Comparison of ENCODE assay signal across 13 cellular contexts in genomic region chr14:53714495-53715389, GRCh38.
DNase-seq lines count a peak whose midpoint lies in the region; ATAC-seq and TF ChIP-seq lines count a peak whose summit lies in the region.
"Had no signal": no experiment of that assay in that cellular context is flagged by ENCODE, and none has a peak within 500 bp of the region (broad histone marks: within the 10 kb centered on the region; RNA-seq: fewer than 3 reads in every experiment).

No MANE protein-coding gene starts in this region.

- no peak overlapping the region for H3K4me3 Mint-ChIP-seq in H9
- no peak overlapping the region for H3K4me3 Mint-ChIP-seq in CD8-positive, alpha-beta T cell
- H3K4me3 Mint-ChIP-seq: B cell; naive thymus-derived CD4-positive, alpha-beta T cell had no signal

- no peak for TF ChIP-seq CTCF in H9 (conservative IDR thresholded peaks at IDR 0.05)
- no peak for TF ChIP-seq CTCF in coronary artery (IDR thresholded peaks at IDR 0.05)
- TF ChIP-seq CTCF in RWPE1 (conservative IDR thresholded peaks at IDR 0.05; ENCODE audit: low read depth), result no peak
- no peak for TF ChIP-seq CTCF in CD8-positive, alpha-beta T cell (IDR thresholded peaks at IDR 0.05)

- no peak overlapping the region for H3T11ph ChIP-seq in H9 (ENCODE audit: low read length)

- H3K9ac ChIP-seq in H9 (ENCODE audit: extremely low read depth, insufficient read length, low read length) (no peak overlapping the region), skeletal muscle satellite cell (ENCODE audit: low read depth, low read length) (no peak overlapping the region)

- DNase-seq in H9 (no peak), coronary artery (ENCODE audit: low spot score) (no peak), left kidney (ENCODE audit: low read depth, low spot score) (peak; percentile 46), NOMO-1 (lab: John Stamatoyannopoulos, UW; ENCODE audit: unreplicated experiment in 2 of 2) (no peak), RWPE1 (ENCODE audit: low spot score) (no peak)
- no peak for DNase-seq in CD8-positive, alpha-beta T cell
- DNase-seq in stimulated activated CD4-positive, alpha-beta T cell treated with anti-CD3 and anti-CD28 coated beads, Interleukin-15, amount 100 ng/mL, for 24 hours, result no peak
- DNase-seq: DND-41; naive thymus-derived CD4-positive, alpha-beta T cell; NCI-H1417 treated with DMSO at 0.1 percent for 48 hours; NCI-H82 had no signal

- H3K27me3 Mint-ChIP-seq in H9 (ENCODE audit: low read depth), result no peaks in the 10 kb centered on the region
- no peaks in the 10 kb centered on the region for H3K27me3 Mint-ChIP-seq in CD8-positive, alpha-beta T cell (ENCODE audit: low read depth)
- H3K27me3 Mint-ChIP-seq: naive thymus-derived CD4-positive, alpha-beta T cell had no signal

- H3K4me2 ChIP-seq in H9 (ENCODE audit: insufficient read depth, insufficient read length, low read length) (no peak overlapping the region), skeletal muscle satellite cell (ENCODE audit: low read length) (peak overlapping the region; percentile 65)

- H3K4me1 Mint-ChIP-seq in H9, result peaks cover 7 to 9% of the 10 kb centered on the region in 2 experiments
- no peaks in the 10 kb centered on the region for H3K4me1 Mint-ChIP-seq in CD8-positive, alpha-beta T cell (ENCODE audit: low read depth)
- H3K4me1 Mint-ChIP-seq: B cell; naive thymus-derived CD4-positive, alpha-beta T cell had no signal

- H3K9me3 ChIP-seq in H9 (ENCODE audit: control insufficient read depth, low read depth, low read length), result no peaks in the 10 kb centered on the region
- no peaks in the 10 kb centered on the region for H3K9me3 ChIP-seq in skeletal muscle satellite cell (replicated peaks; ENCODE audit: low read length)
- H3K9me3 ChIP-seq in CD8-positive, alpha-beta T cell (ENCODE audit: low read length), result no peaks in the 10 kb centered on the region

- intact Hi-C loops in CD8-positive, alpha-beta T cell (cut with DNase I, micrococcal nuclease), result no loop called here

- H3K23me2 ChIP-seq in H9 (ENCODE audit: insufficient read length, low read depth, low read length, poor library complexity, severe bottlenecking), result no peaks in the 10 kb centered on the region

- no peak overlapping the region for H4K8ac ChIP-seq in H9 (replicated peaks; ENCODE audit: insufficient read length, low read depth, low read length)

- H3K14ac ChIP-seq in H9 (ENCODE audit: insufficient read depth, low read length), result no peak overlapping the region

- H3K4ac ChIP-seq in H9 (ENCODE audit: low read depth, low read length), result no peak overlapping the region

- no peak overlapping the region for H3K18ac ChIP-seq in H9 (ENCODE audit: insufficient read length, low read depth, low read length)

- no peak overlapping the region for H2AFZ ChIP-seq in H9 (ENCODE audit: low read length)

- H3K27ac ChIP-seq in H9 (ENCODE audit: insufficient read length, low read depth, low read length), result no peak overlapping the region
- H3K27ac ChIP-seq in coronary artery, result peak overlapping the region in 1 of 2 donors; percentile 61
- no peak overlapping the region for H3K27ac ChIP-seq in RWPE1
- H3K27ac ChIP-seq in CD8-positive, alpha-beta T cell (ENCODE audit: low read depth, low read length), result no peak overlapping the region

- H3K4me3 ChIP-seq in coronary artery (peak overlapping the region; percentile 58), skeletal muscle satellite cell (ENCODE audit: low read length) (no peak overlapping the region)
- no peak overlapping the region for H3K4me3 ChIP-seq in CD8-positive, alpha-beta T cell (ENCODE audit: low read depth, low read length)

- POLR2A ChIA-PET in RWPE1 (lab: Yijun Ruan, JAX; ENCODE audit: low non-redundant PET), result no interaction called here
- POLR2A ChIA-PET in CD8-positive, alpha-beta T cell (lab: Charles Lee), result no interaction called here

- no peaks in the 10 kb centered on the region for H3K79me2 ChIP-seq in H9 (ENCODE audit: insufficient read depth, low read length)

- H3K4me1 ChIP-seq in H9 (ENCODE audit: insufficient read depth, low read length), result no peaks in the 10 kb centered on the region
- peaks cover 7% of the 10 kb centered on the region for H3K4me1 ChIP-seq in skeletal muscle satellite cell (ENCODE audit: control insufficient read depth, insufficient read depth, low read length)
- H3K4me1 ChIP-seq in CD8-positive, alpha-beta T cell (ENCODE audit: insufficient read depth, low read length), result no peaks in the 10 kb centered on the region

- no peaks in the 10 kb centered on the region for H3K36me3 ChIP-seq in skeletal muscle satellite cell (ENCODE audit: insufficient read depth, low read length)
- no peaks in the 10 kb centered on the region for H3K36me3 ChIP-seq in CD8-positive, alpha-beta T cell (ENCODE audit: insufficient read depth, low read length)

- H2BK15ac ChIP-seq in H9 (ENCODE audit: low read depth, low read length), result no peak overlapping the region

- CTCF ChIA-PET in RWPE1 (lab: Yijun Ruan, JAX), result interaction anchor here (0.5 to 0.6 kb wide), 2 partner anchors 44 to 235 kb away, joined by 3 to 4 read pairs; no protein-coding TSS in a partner anchor
- CTCF ChIA-PET in CD8-positive, alpha-beta T cell (lab: Charles Lee), result no interaction called here

- WGBS in H9 (ENCODE audit: extremely low coverage, insufficient read length, low lambda C conversion rate), result no CpG with 5 or more reads among the region's 7 CpGs

- no peak overlapping the region for H2BK5ac ChIP-seq in H9 (ENCODE audit: insufficient read length, low read length)

- H2BK120ac ChIP-seq in H9 (ENCODE audit: low read depth, low read length, poor library complexity, severe bottlenecking), result no peak overlapping the region

- no peaks in the 10 kb centered on the region for H4K20me1 ChIP-seq in H9 (ENCODE audit: control insufficient read depth, insufficient read depth, insufficient read length)

- no peak for ATAC-seq in CD8-positive, alpha-beta T cell
- ATAC-seq: naive thymus-derived CD4-positive, alpha-beta T cell had no signal

- no peak overlapping the region for H4K91ac ChIP-seq in H9 (ENCODE audit: insufficient read length, low read depth, low read length)

- no peak overlapping the region for H2AK5ac ChIP-seq in H9 (ENCODE audit: insufficient read length, low read length)

- no peaks in the 10 kb centered on the region for H3K27me3 ChIP-seq in H9 (ENCODE audit: insufficient read depth, low read length)
- peaks cover 7% of the 10 kb centered on the region for H3K27me3 ChIP-seq in skeletal muscle satellite cell (ENCODE audit: control insufficient read depth, insufficient read depth, low read length)
- H3K27me3 ChIP-seq in CD8-positive, alpha-beta T cell (ENCODE audit: insufficient read depth, low read length), result no peaks in the 10 kb centered on the region

- H2BK12ac ChIP-seq in H9 (ENCODE audit: insufficient read length, low read depth, low read length), result no peak overlapping the region

- H3K9me3 Mint-ChIP-seq in H9, result no peaks in the 10 kb centered on the region; a peak in 2 of 5 replicates
- peaks cover 2% of the 10 kb centered on the region for H3K9me3 Mint-ChIP-seq in CD8-positive, alpha-beta T cell

- no peak overlapping the region for H2BK20ac ChIP-seq in H9 (ENCODE audit: low read depth, low read length, poor library complexity, severe bottlenecking)

- no peak overlapping the region for H3K27ac Mint-ChIP-seq in H9
- H3K27ac Mint-ChIP-seq in CD8-positive, alpha-beta T cell, result no peak overlapping the region
- H3K27ac Mint-ChIP-seq: B cell; naive thymus-derived CD4-positive, alpha-beta T cell had no signal

- no peaks in the 10 kb centered on the region for H3K36me3 Mint-ChIP-seq in H9 (ENCODE audit: insufficient read depth in 1 of 3, low read depth in 3 of 3)
- H3K36me3 Mint-ChIP-seq in CD8-positive, alpha-beta T cell, result no peaks in the 10 kb centered on the region
- H3K36me3 Mint-ChIP-seq: naive thymus-derived CD4-positive, alpha-beta T cell had no signal

- peak overlapping the region; percentile 73 for H3K23ac ChIP-seq in H9 (ENCODE audit: insufficient read length, low read depth, low read length)

- no peaks in the 10 kb centered on the region for H3K79me1 ChIP-seq in H9 (ENCODE audit: insufficient read depth, low read depth, low read length, poor library complexity, severe bottlenecking)

- no peak overlapping the region for H3K56ac ChIP-seq in H9 (ENCODE audit: insufficient read length, low read depth, low read length)

- no peak overlapping the region for H4K5ac ChIP-seq in H9 (ENCODE audit: insufficient read length, low read depth, low read length)
